In the genomic region with DNA sequence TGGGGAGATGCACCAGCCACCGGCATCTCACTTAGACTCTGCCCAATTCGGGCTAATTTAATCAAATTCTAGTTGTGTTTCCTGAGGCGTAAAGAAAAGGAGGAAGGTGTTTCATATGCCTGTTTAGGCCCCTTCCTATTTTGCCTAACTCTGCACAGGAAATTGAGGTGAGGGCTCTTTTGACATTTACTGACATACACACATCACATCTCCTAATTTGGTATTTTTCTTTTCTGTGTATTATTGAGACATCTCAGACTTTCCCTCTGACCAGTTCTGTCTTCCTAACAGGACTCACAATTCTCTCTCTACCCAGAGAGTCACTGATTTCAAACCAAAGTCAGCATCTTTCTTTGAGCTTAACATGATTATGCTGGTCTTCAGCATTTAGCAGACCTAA, we compare ENCODE assay signal across 31 cellular contexts. TPM values are rescaled to one million over a fixed set of nuclear protein-coding genes. Genes with fewer than 3 reads are reported as not detected.
DNase-seq lines count a peak whose midpoint lies in the region; ATAC-seq, FAIRE-seq and TF ChIP-seq lines count a peak whose summit lies in the region.
"Had no signal": no experiment of that assay in that cellular context is flagged by ENCODE, and none has a peak within 500 bp of the region (broad histone marks: within the 10 kb centered on the region; RNA-seq: fewer than 3 reads in every experiment).

No MANE protein-coding gene starts in this region.

- H3K79me2 ChIP-seq in OCI-LY7 (ENCODE audit: insufficient read depth, low read depth, low read length) = no peaks in the 10 kb centered on the region

- peak overlapping the region; percentile 86 for H3K27ac ChIP-seq in OCI-LY7 (ENCODE audit: low read depth, low read length, poor library complexity, severe bottlenecking)
- H3K27ac ChIP-seq: ascending aorta, ovary, suprapubic skin, WERI-Rb-1 had no signal

- H3K4me3 Mint-ChIP-seq in activated CD8-positive, alpha-beta T cell treated with anti-CD3 and anti-CD28 coated beads for 36 hours = no peak overlapping the region
- H3K4me3 Mint-ChIP-seq in activated CD8-positive, alpha-beta T cell treated with anti-CD3 and anti-CD28 coated beads, Interleukin-2, amount 10 ng/mL, durations not matched to agents 7 days and 5 days = no peak overlapping the region
- H3K4me3 Mint-ChIP-seq in CD14-positive monocyte = peak overlapping the region in 1 of 2 donors; percentile 21
- H3K4me3 Mint-ChIP-seq in natural killer cell treated with Interleukin-12 subunit alpha and Interleukin-12 subunit beta and Interleukin-15 and Interleukin-18, amount 100 ng/mL, for 72 hours = peak overlapping the region; percentile 56
- H3K4me3 Mint-ChIP-seq: activated naive CD8-positive, alpha-beta T cell treated with anti-CD3 and anti-CD28 coated beads for 36 hours; stimulated activated naive B cell treated with anti-CD40 and anti-IgM and Interleukin-4, amounts not matched to agents 10 μg/mL and 1 μg/mL and 100 μg/mL, for 72 hours had no signal

- intact Hi-C loops in activated CD8-positive, alpha-beta T cell treated with anti-CD3 and anti-CD28 coated beads for 36 hours (cut with micrococcal nuclease) = no loop called here
- intact Hi-C loops in CD14-positive monocyte (cut with micrococcal nuclease) = no loop called here
- intact Hi-C loops in OCI-LY7 (cut with micrococcal nuclease; ENCODE audit: unreplicated experiment) = no loop called here

- peaks cover 10% of the 10 kb centered on the region; the same call in 1 of the 2 replicates for H3K9me3 ChIP-seq in OCI-LY7 (ENCODE audit: low read length)
- H3K9me3 ChIP-seq: BE2C, ovary, suprapubic skin had no signal

- TF ChIP-seq CTCF in activated CD8-positive, alpha-beta T cell treated with anti-CD3 and anti-CD28 coated beads for 36 hours (IDR thresholded peaks at IDR 0.05) = no peak
- no peak for TF ChIP-seq CTCF in CD14-positive monocyte (IDR thresholded peaks at IDR 0.05)
- no peak for TF ChIP-seq CTCF in OCI-LY7 (conservative IDR thresholded peaks at IDR 0.05; ENCODE audit: low read length)

- peak overlapping the region; percentile 73 for H3K4me2 ChIP-seq in OCI-LY7 (ENCODE audit: low read length)

- H4K20me1 ChIP-seq in OCI-LY7 (ENCODE audit: insufficient read depth, low read length) = no peaks in the 10 kb centered on the region

- peaks cover 3% of the 10 kb centered on the region for H3K27me3 Mint-ChIP-seq in activated CD8-positive, alpha-beta T cell treated with anti-CD3 and anti-CD28 coated beads for 36 hours
- peaks cover 7% of the 10 kb centered on the region for H3K27me3 Mint-ChIP-seq in activated CD8-positive, alpha-beta T cell treated with anti-CD3 and anti-CD28 coated beads, Interleukin-2, amount 10 ng/mL, durations not matched to agents 7 days and 5 days (ENCODE audit: low read depth)
- peaks cover 0 to 3% (median 3%) of the 10 kb centered on the region in 3 donors for H3K27me3 Mint-ChIP-seq in CD14-positive monocyte (ENCODE audit: low read depth in 3 of 3)
- H3K27me3 Mint-ChIP-seq in natural killer cell treated with Interleukin-12 subunit alpha and Interleukin-12 subunit beta and Interleukin-15 and Interleukin-18, amount 100 ng/mL, for 72 hours = peaks cover 7 to 27% of the 10 kb centered on the region in 2 donors
- H3K27me3 Mint-ChIP-seq: activated naive CD8-positive, alpha-beta T cell treated with anti-CD3 and anti-CD28 coated beads for 36 hours; stimulated activated naive B cell treated with anti-CD40 and anti-IgM and Interleukin-4, amounts not matched to agents 10 μg/mL and 1 μg/mL and 100 μg/mL, for 72 hours had no signal

- H3K4me3 ChIP-seq in OCI-LY7 (ENCODE audit: low read depth, low read length, poor library complexity, severe bottlenecking) = peak overlapping the region; percentile 34
- H3K4me3 ChIP-seq: ascending aorta, ovary, suprapubic skin had no signal

- peaks cover 21% of the 10 kb centered on the region for H3K4me1 Mint-ChIP-seq in activated CD8-positive, alpha-beta T cell treated with anti-CD3 and anti-CD28 coated beads for 36 hours (ENCODE audit: low read depth)
- peaks cover 17% of the 10 kb centered on the region for H3K4me1 Mint-ChIP-seq in activated CD8-positive, alpha-beta T cell treated with anti-CD3 and anti-CD28 coated beads, Interleukin-2, amount 10 ng/mL, durations not matched to agents 7 days and 5 days (ENCODE audit: low read depth)
- peaks cover 81% of the 10 kb centered on the region for H3K4me1 Mint-ChIP-seq in CD14-positive monocyte
- H3K4me1 Mint-ChIP-seq in natural killer cell treated with Interleukin-12 subunit alpha and Interleukin-12 subunit beta and Interleukin-15 and Interleukin-18, amount 100 ng/mL, for 72 hours (ENCODE audit: low read depth in 2 of 2) = peaks cover 25% of the 10 kb centered on the region in 2 donors

- no peaks in the 10 kb centered on the region for H3K36me3 Mint-ChIP-seq in activated CD8-positive, alpha-beta T cell treated with anti-CD3 and anti-CD28 coated beads for 36 hours (ENCODE audit: low read depth)
- no peaks in the 10 kb centered on the region for H3K36me3 Mint-ChIP-seq in activated CD8-positive, alpha-beta T cell treated with anti-CD3 and anti-CD28 coated beads, Interleukin-2, amount 10 ng/mL, durations not matched to agents 7 days and 5 days (ENCODE audit: low read depth)
- H3K36me3 Mint-ChIP-seq in CD14-positive monocyte = peaks cover 14 to 41% of the 10 kb centered on the region in 2 donors
- no peaks in the 10 kb centered on the region for H3K36me3 Mint-ChIP-seq in natural killer cell treated with Interleukin-12 subunit alpha and Interleukin-12 subunit beta and Interleukin-15 and Interleukin-18, amount 100 ng/mL, for 72 hours
- H3K36me3 Mint-ChIP-seq: activated naive CD8-positive, alpha-beta T cell treated with anti-CD3 and anti-CD28 coated beads for 36 hours; stimulated activated naive B cell treated with anti-CD40 and anti-IgM and Interleukin-4, amounts not matched to agents 10 μg/mL and 1 μg/mL and 100 μg/mL, for 72 hours had no signal

- H3K9me2 ChIP-seq in OCI-LY7 (ENCODE audit: insufficient read depth, low read length) = no peaks in the 10 kb centered on the region

- H3K4me1 ChIP-seq in OCI-LY7 (ENCODE audit: insufficient read depth, low read length, poor library complexity, severe bottlenecking) = peaks cover 51% of the 10 kb centered on the region
- H3K4me1 ChIP-seq: ascending aorta, BE2C, suprapubic skin had no signal

- CTCF ChIA-PET in activated CD8-positive, alpha-beta T cell treated with anti-CD3 and anti-CD28 coated beads for 36 hours (lab: Charles Lee) = interaction anchor here (2.1 to 4.3 kb wide), 2 partner anchors 9 to 12 kb away, joined by 13 to 23 read pairs; no protein-coding TSS in a partner anchor
- CTCF ChIA-PET in activated CD8-positive, alpha-beta T cell treated with anti-CD3 and anti-CD28 coated beads, Interleukin-2, amount 10 ng/mL, durations not matched to agents 7 days and 5 days (lab: Charles Lee) = interaction anchor here (1.0 to 4.6 kb wide), 3 partner anchors 10 to 97 kb away, joined by 3 to 53 read pairs (median 3); no protein-coding TSS in a partner anchor
- CTCF ChIA-PET in OCI-LY7 (lab: Charles Lee; ENCODE audit: unreplicated experiment) = interaction anchor here (1.0 kb wide), 1 partner anchor 11 kb away, joined by 3 read pairs; no protein-coding TSS in a partner anchor

- peak overlapping the region; percentile 37 for H2AFZ ChIP-seq in OCI-LY7 (ENCODE audit: low read length)

- no peak for ATAC-seq in activated CD8-positive, alpha-beta T cell treated with anti-CD3 and anti-CD28 coated beads for 36 hours
- ATAC-seq in activated CD8-positive, alpha-beta T cell treated with anti-CD3 and anti-CD28 coated beads, Interleukin-2, amount 10 ng/mL, durations not matched to agents 7 days and 5 days = no peak
- ATAC-seq in natural killer cell treated with Interleukin-12 subunit alpha and Interleukin-12 subunit beta and Interleukin-15 and Interleukin-18, amount 100 ng/mL, for 72 hours = peak; percentile 61 to 72
- ATAC-seq in HG03280 (IDR thresholded peaks at IDR 0.05; ENCODE audit: unreplicated experiment) = no peak
- ATAC-seq: HCT116; stimulated activated naive B cell treated with anti-CD40 and anti-IgM and Interleukin-4, amounts not matched to agents 10 μg/mL and 1 μg/mL and 100 μg/mL, for 72 hours had no signal

- FAIRE-seq in GM12892 (lab: Jason Lieb, UNC) = no peak
- FAIRE-seq: colon, RCC 7860 had no signal

- no peaks in the 10 kb centered on the region for H3K9me3 Mint-ChIP-seq in activated CD8-positive, alpha-beta T cell treated with anti-CD3 and anti-CD28 coated beads for 36 hours
- no peaks in the 10 kb centered on the region for H3K9me3 Mint-ChIP-seq in activated CD8-positive, alpha-beta T cell treated with anti-CD3 and anti-CD28 coated beads, Interleukin-2, amount 10 ng/mL, durations not matched to agents 7 days and 5 days (ENCODE audit: insufficient read depth)
- peaks cover 5 to 13% (median 8%) of the 10 kb centered on the region in 7 donors for H3K9me3 Mint-ChIP-seq in CD14-positive monocyte
- no peaks in the 10 kb centered on the region for H3K9me3 Mint-ChIP-seq in natural killer cell treated with Interleukin-12 subunit alpha and Interleukin-12 subunit beta and Interleukin-15 and Interleukin-18, amount 100 ng/mL, for 72 hours
- H3K9me3 Mint-ChIP-seq: activated naive CD8-positive, alpha-beta T cell treated with anti-CD3 and anti-CD28 coated beads for 36 hours; activated T-helper 2 cell treated with anti-CD3 and anti-CD28 coated beads, Interferon-gamma antibody, Interleukin-2, Interleukin-4, amounts not matched to agents 10 μg/mL and 5 μg/mL and 100 μg/mL, durations not matched to agents 14 hours and 24 hours and 36 hours had no signal

- no peak for DNase-seq in activated CD8-positive, alpha-beta T cell treated with anti-CD3 and anti-CD28 coated beads for 36 hours
- no peak for DNase-seq in activated CD8-positive, alpha-beta T cell treated with anti-CD3 and anti-CD28 coated beads, Interleukin-2, amount 10 ng/mL, durations not matched to agents 7 days and 5 days
- no peak for DNase-seq in CD14-positive monocyte (ENCODE audit: low spot score)
- peak; percentile 71 for DNase-seq in OCI-LY7 (ENCODE audit: low spot score)
- peak; percentile 29 for DNase-seq in natural killer cell treated with Interleukin-12 subunit alpha and Interleukin-12 subunit beta and Interleukin-15 and Interleukin-18, amount 100 ng/mL, for 72 hours (ENCODE audit: low spot score)
- DNase-seq in HT-29 (ENCODE audit: low spot score) = no peak
- no peak for DNase-seq in GM12892 (ENCODE audit: insufficient read length)
- DNase-seq: activated naive CD8-positive, alpha-beta T cell treated with anti-CD3 and anti-CD28 coated beads for 36 hours; BE2C; COR-L47; effector CD4-positive, alpha-beta T cell; mammary epithelial cell; MV-4-11; NCI-H1436 treated with DMSO at 0.1 percent for 48 hours; NCI-H2081 treated with DMSO at 0.1 percent for 48 hours; ovary; stimulated activated naive B cell treated with anti-CD40 and anti-IgM and Interleukin-4, amounts not matched to agents 10 μg/mL and 1 μg/mL and 100 μg/mL, for 72 hours; T-helper 9 cell; WERI-Rb-1 had no signal

- H3K27ac Mint-ChIP-seq in activated CD8-positive, alpha-beta T cell treated with anti-CD3 and anti-CD28 coated beads for 36 hours = peak overlapping the region; percentile 62
- no peak overlapping the region for H3K27ac Mint-ChIP-seq in activated CD8-positive, alpha-beta T cell treated with anti-CD3 and anti-CD28 coated beads, Interleukin-2, amount 10 ng/mL, durations not matched to agents 7 days and 5 days
- peak overlapping the region; percentile 65 to 92 (median 79) for H3K27ac Mint-ChIP-seq in CD14-positive monocyte
- peak overlapping the region in 1 of 2 donors; percentile 62 for H3K27ac Mint-ChIP-seq in natural killer cell treated with Interleukin-12 subunit alpha and Interleukin-12 subunit beta and Interleukin-15 and Interleukin-18, amount 100 ng/mL, for 72 hours
- H3K27ac Mint-ChIP-seq: activated naive CD8-positive, alpha-beta T cell treated with anti-CD3 and anti-CD28 coated beads for 36 hours; activated T-helper 2 cell treated with anti-CD3 and anti-CD28 coated beads, Interferon-gamma antibody, Interleukin-2, Interleukin-4, amounts not matched to agents 10 μg/mL and 5 μg/mL and 100 μg/mL, durations not matched to agents 14 hours and 24 hours and 36 hours; stimulated activated naive B cell treated with anti-CD40 and anti-IgM and Interleukin-4, amounts not matched to agents 10 μg/mL and 1 μg/mL and 100 μg/mL, for 72 hours had no signal

- no TSS peak for BruUV-seq in OCI-LY7 (replicated peaks; lab: Mats Ljungman, UMichigan)

- POLR2A ChIA-PET in activated CD8-positive, alpha-beta T cell treated with anti-CD3 and anti-CD28 coated beads for 36 hours (lab: Charles Lee) = interaction anchor here (0.7 kb wide), 1 partner anchor 179 kb away, joined by 4 read pairs; no protein-coding TSS in a partner anchor
- POLR2A ChIA-PET in activated CD8-positive, alpha-beta T cell treated with anti-CD3 and anti-CD28 coated beads, Interleukin-2, amount 10 ng/mL, durations not matched to agents 7 days and 5 days (lab: Charles Lee) = no interaction called here
- POLR2A ChIA-PET in OCI-LY7 (lab: Charles Lee) = interaction anchor here (1.4 to 1.6 kb wide), 2 partner anchors 9 to 13 kb away, joined by 3 to 4 read pairs; no protein-coding TSS in a partner anchor

- no peaks in the 10 kb centered on the region for H3K36me3 ChIP-seq in OCI-LY7 (ENCODE audit: insufficient read depth, low read length)
- H3K36me3 ChIP-seq: ascending aorta, BE2C, ovary, suprapubic skin, WERI-Rb-1 had no signal

- TF ChIP-seq POLR2A in GM12892 (IDR thresholded peaks at IDR 0.05; ENCODE audit: low read depth, low read length) = no peak

RNA-seq across cellular contexts. Expression of gene CEACAM3, which starts 7.9 kb away (rescaled TPM):
- total RNA-seq in activated CD8-positive, alpha-beta T cell treated with anti-CD3 and anti-CD28 coated beads for 36 hours = not detected
- not detected for total RNA-seq in activated CD8-positive, alpha-beta T cell treated with anti-CD3 and anti-CD28 coated beads, Interleukin-2, amount 10 ng/mL, durations not matched to agents 7 days and 5 days
- 10 to 100 TPM in 1 of 2 donors, 1 to 10 TPM in 1; 5.9 to 11.8 TPM for polyA plus RNA-seq in CD14-positive monocyte
- not detected in 2 replicates for total RNA-seq in OCI-LY7 (2014; rRNA removed; shearing (Covaris generic))
- not detected in 2 replicates for total RNA-seq in OCI-LY7 (2022)
- total RNA-seq in natural killer cell treated with Interleukin-12 subunit alpha and Interleukin-12 subunit beta and Interleukin-15 and Interleukin-18, amount 100 ng/mL, for 72 hours = not detected
- total RNA-seq in HT-29 (2014; rRNA removed; shearing (Covaris generic)) = not detected in 2 replicates
- not detected for polyA plus RNA-seq in GM12892 (2012; ENCODE audit: missing spikeins)
- total RNA-seq: A673; activated naive CD8-positive, alpha-beta T cell treated with anti-CD3 and anti-CD28 coated beads for 36 hours; activated T-helper 2 cell treated with anti-CD3 and anti-CD28 coated beads, Interferon-gamma antibody, Interleukin-2, Interleukin-4, amounts not matched to agents 10 μg/mL and 5 μg/mL and 100 μg/mL, durations not matched to agents 14 hours and 24 hours and 36 hours; ascending aorta; G401; mammary epithelial cell; ovary; ureter had no signal
- polyA plus RNA-seq: mammary epithelial cell, neural cell had no signal

RNA-seq across cellular contexts. Expression of gene LYPD4, which starts 40.2 kb away (rescaled TPM):
- not detected for total RNA-seq in activated CD8-positive, alpha-beta T cell treated with anti-CD3 and anti-CD28 coated beads for 36 hours
- not detected for total RNA-seq in activated CD8-positive, alpha-beta T cell treated with anti-CD3 and anti-CD28 coated beads, Interleukin-2, amount 10 ng/mL, durations not matched to agents 7 days and 5 days
- not detected for polyA plus RNA-seq in CD14-positive monocyte
- total RNA-seq in OCI-LY7 (2014; rRNA removed; shearing (Covaris generic)) = not detected in 2 replicates
- total RNA-seq in OCI-LY7 (2022) = not detected in 2 replicates
- total RNA-seq in natural killer cell treated with Interleukin-12 subunit alpha and Interleukin-12 subunit beta and Interleukin-15 and Interleukin-18, amount 100 ng/mL, for 72 hours = not detected
- not detected in 2 replicates for total RNA-seq in HT-29 (2014; rRNA removed; shearing (Covaris generic))
- not detected for polyA plus RNA-seq in GM12892 (2012; ENCODE audit: missing spikeins)
- total RNA-seq: A673; activated naive CD8-positive, alpha-beta T cell treated with anti-CD3 and anti-CD28 coated beads for 36 hours; activated T-helper 2 cell treated with anti-CD3 and anti-CD28 coated beads, Interferon-gamma antibody, Interleukin-2, Interleukin-4, amounts not matched to agents 10 μg/mL and 5 μg/mL and 100 μg/mL, durations not matched to agents 14 hours and 24 hours and 36 hours; ascending aorta; G401; mammary epithelial cell; mucosa of gallbladder; ovary; suprapubic skin; ureter had no signal
- polyA plus RNA-seq: mammary epithelial cell, neural cell, ovary had no signal

RNA-seq across cellular contexts. Expression of gene DMRTC2, which starts 40.5 kb away (rescaled TPM):
- total RNA-seq in activated CD8-positive, alpha-beta T cell treated with anti-CD3 and anti-CD28 coated beads for 36 hours = not detected
- not detected for total RNA-seq in activated CD8-positive, alpha-beta T cell treated with anti-CD3 and anti-CD28 coated beads, Interleukin-2, amount 10 ng/mL, durations not matched to agents 7 days and 5 days
- polyA plus RNA-seq in CD14-positive monocyte = not detected
- not detected in 2 replicates for total RNA-seq in OCI-LY7 (2014; rRNA removed; shearing (Covaris generic))
- not detected in 2 replicates for total RNA-seq in OCI-LY7 (2022)
- not detected for total RNA-seq in natural killer cell treated with Interleukin-12 subunit alpha and Interleukin-12 subunit beta and Interleukin-15 and Interleukin-18, amount 100 ng/mL, for 72 hours
- total RNA-seq in HT-29 (2014; rRNA removed; shearing (Covaris generic)) = not detected in 2 replicates
- polyA plus RNA-seq in GM12892 (2012; ENCODE audit: missing spikeins) = not detected
- total RNA-seq: A673; activated naive CD8-positive, alpha-beta T cell treated with anti-CD3 and anti-CD28 coated beads for 36 hours; activated T-helper 2 cell treated with anti-CD3 and anti-CD28 coated beads, Interferon-gamma antibody, Interleukin-2, Interleukin-4, amounts not matched to agents 10 μg/mL and 5 μg/mL and 100 μg/mL, durations not matched to agents 14 hours and 24 hours and 36 hours; ascending aorta; G401; mammary epithelial cell; mucosa of gallbladder; ovary; suprapubic skin; ureter had no signal
- polyA plus RNA-seq: mammary epithelial cell, neural cell had no signal

RNA-seq across cellular contexts. Expression of gene CEACAM6, which starts 49.0 kb away (rescaled TPM):
- not detected for total RNA-seq in activated CD8-positive, alpha-beta T cell treated with anti-CD3 and anti-CD28 coated beads for 36 hours
- not detected for total RNA-seq in activated CD8-positive, alpha-beta T cell treated with anti-CD3 and anti-CD28 coated beads, Interleukin-2, amount 10 ng/mL, durations not matched to agents 7 days and 5 days
- under 1 TPM in 1 of 2 donors, not detected in 1; 0.07 TPM for polyA plus RNA-seq in CD14-positive monocyte
- not detected in 2 replicates for total RNA-seq in OCI-LY7 (2014; rRNA removed; shearing (Covaris generic))
- total RNA-seq in OCI-LY7 (2022) = not detected in 2 replicates
- not detected for total RNA-seq in natural killer cell treated with Interleukin-12 subunit alpha and Interleukin-12 subunit beta and Interleukin-15 and Interleukin-18, amount 100 ng/mL, for 72 hours
- 11.0 and 13.4 TPM in 2 replicates for total RNA-seq in HT-29 (2014; rRNA removed; shearing (Covaris generic))
- polyA plus RNA-seq in GM12892 (2012; ENCODE audit: missing spikeins) = not detected
- total RNA-seq: activated naive CD8-positive, alpha-beta T cell treated with anti-CD3 and anti-CD28 coated beads for 36 hours; activated T-helper 2 cell treated with anti-CD3 and anti-CD28 coated beads, Interferon-gamma antibody, Interleukin-2, Interleukin-4, amounts not matched to agents 10 μg/mL and 5 μg/mL and 100 μg/mL, durations not matched to agents 14 hours and 24 hours and 36 hours; ascending aorta; G401 had no signal
- polyA plus RNA-seq: neural cell had no signal

RNA-seq across cellular contexts. Expression of gene RPS19, which starts 55.7 kb away (rescaled TPM):
- total RNA-seq in activated CD8-positive, alpha-beta T cell treated with anti-CD3 and anti-CD28 coated beads for 36 hours = 1,000 to 10,000 TPM; 3,454 to 3,479 TPM
- total RNA-seq in activated CD8-positive, alpha-beta T cell treated with anti-CD3 and anti-CD28 coated beads, Interleukin-2, amount 10 ng/mL, durations not matched to agents 7 days and 5 days = 1,000 to 10,000 TPM; 3,024 to 3,056 TPM
- polyA plus RNA-seq in CD14-positive monocyte = 1,000 to 10,000 TPM; 1,234 to 1,424 TPM
- total RNA-seq in OCI-LY7 (2014; rRNA removed; shearing (Covaris generic)) = 4,018 and 4,414 TPM in 2 replicates
- total RNA-seq in OCI-LY7 (2022) = 3,803 and 3,902 TPM in 2 replicates
- total RNA-seq in natural killer cell treated with Interleukin-12 subunit alpha and Interleukin-12 subunit beta and Interleukin-15 and Interleukin-18, amount 100 ng/mL, for 72 hours = 1,000 to 10,000 TPM; 1,532 to 1,595 TPM
- 4,362 and 4,557 TPM in 2 replicates for total RNA-seq in HT-29 (2014; rRNA removed; shearing (Covaris generic))
- 4,494 TPM for polyA plus RNA-seq in GM12892 (2012; ENCODE audit: missing spikeins)

Comparison
In these comparisons a context has a peak if more than half of its experiments do, and no peak if none do; other contexts are left out.
1. ATAC-seq: peak in natural killer cell treated with Interleukin-12 subunit alpha and Interleukin-12 subunit beta and Interleukin-15 and Interleukin-18, amount 100 ng/mL, for 72 hours (2 of 2); none in activated CD8-positive, alpha-beta T cell treated with anti-CD3 and anti-CD28 coated beads for 36 hours (single experiment), activated CD8-positive, alpha-beta T cell treated with anti-CD3 and anti-CD28 coated beads, Interleukin-2, amount 10 ng/mL, durations not matched to agents 7 days and 5 days (single experiment) and HG03280 (single experiment).
2. DNase-seq: peak in OCI-LY7 (single experiment) and natural killer cell treated with Interleukin-12 subunit alpha and Interleukin-12 subunit beta and Interleukin-15 and Interleukin-18, amount 100 ng/mL, for 72 hours (single experiment); none in activated CD8-positive, alpha-beta T cell treated with anti-CD3 and anti-CD28 coated beads for 36 hours (single experiment), activated CD8-positive, alpha-beta T cell treated with anti-CD3 and anti-CD28 coated beads, Interleukin-2, amount 10 ng/mL, durations not matched to agents 7 days and 5 days (single experiment), CD14-positive monocyte (single experiment), HT-29 (single experiment) and GM12892 (single experiment).